ENCODE assay signal across 13 cellular contexts in the genomic region with DNA sequence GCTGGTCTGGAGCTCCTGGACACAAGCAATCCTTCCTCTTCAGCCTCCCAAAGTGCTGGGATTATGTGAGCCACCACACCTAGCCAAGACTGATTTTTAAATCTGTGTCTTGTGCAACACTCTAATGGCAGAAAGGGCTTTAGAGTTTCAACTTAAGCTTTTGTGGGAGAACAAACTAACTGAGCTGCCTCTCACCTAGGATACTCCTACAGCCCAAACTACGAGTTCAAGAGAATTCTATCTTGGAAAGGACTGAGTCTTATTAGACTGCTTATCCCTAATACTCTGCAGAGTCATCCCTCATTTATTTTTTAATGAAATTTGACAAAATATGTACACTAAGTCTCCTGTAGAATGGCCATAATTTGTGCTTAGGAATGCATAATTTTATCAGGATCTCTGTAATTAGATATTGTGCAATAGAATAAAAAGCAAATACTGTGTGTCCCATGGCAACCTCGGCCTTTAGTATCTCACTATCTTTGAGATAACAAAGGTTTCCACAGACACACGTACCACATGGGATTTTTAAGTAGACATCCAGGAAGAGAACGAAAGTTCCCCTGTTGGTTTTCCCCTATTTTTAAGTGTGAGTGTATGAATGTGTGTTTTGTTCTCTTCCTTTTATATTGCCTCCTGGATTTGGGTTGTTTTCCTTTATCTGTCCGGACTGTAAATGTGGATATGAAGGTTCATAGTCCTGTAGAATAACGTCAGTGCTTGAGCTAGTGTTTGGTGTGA.
"Had no signal": no experiment of that assay in that cellular context is flagged by ENCODE, and none has a peak within 500 bp of the region (broad histone marks: within the 10 kb centered on the region; RNA-seq: fewer than 3 reads in every experiment).

No MANE protein-coding gene starts in this region.

- H3K9me3 Mint-ChIP-seq: memory B cell; nephron progenitor cell; stimulated activated naive CD8-positive, alpha-beta T cell treated with anti-CD3 and anti-CD28 coated beads, Interleukin-15, Interleukin-2, amounts not matched to agents 100 ng/mL and 50 ng/mL, for 24 hours had no signal

- H3K4me3 ChIP-seq: adrenal gland, vagina had no signal

- H3K27ac Mint-ChIP-seq: memory B cell; nephron progenitor cell; stimulated activated naive CD8-positive, alpha-beta T cell treated with anti-CD3 and anti-CD28 coated beads, Interleukin-15, Interleukin-2, amounts not matched to agents 100 ng/mL and 50 ng/mL, for 24 hours had no signal

- H3K36me3 ChIP-seq: adrenal gland, brain microvascular endothelial cell, vagina had no signal

- H3K4me3 Mint-ChIP-seq: memory B cell; nephron progenitor cell; stimulated activated naive CD8-positive, alpha-beta T cell treated with anti-CD3 and anti-CD28 coated beads, Interleukin-15, Interleukin-2, amounts not matched to agents 100 ng/mL and 50 ng/mL, for 24 hours had no signal

- H3K4me1 Mint-ChIP-seq: memory B cell had no signal

- H3K27ac ChIP-seq: adrenal gland, brain microvascular endothelial cell, vagina had no signal

- H3K9me3 ChIP-seq: adrenal gland, vagina had no signal

- DNase-seq: activated naive CD4-positive, alpha-beta T cell treated with anti-CD3 and anti-CD28 coated beads, Interleukin-2, amount 50 U/mL, for 16 hours; activated T-cell treated with anti-CD3 and anti-CD28 coated beads, Interleukin-2, amount 50 U/mL, for 1 hour; brain microvascular endothelial cell; cerebellar nuclear complex; nephron progenitor cell; stimulated activated CD4-positive, alpha-beta T cell treated with anti-CD3 and anti-CD28 coated beads, Interleukin-4, amount 100 ng/mL, for 24 hours; T-helper 2 cell had no signal

- ATAC-seq: activated CD4-positive, CD25-positive, alpha-beta regulatory T cell treated with anti-CD3 and anti-CD28 coated beads, Interleukin-2, amount 50 U/mL, for 24 hours; esophagus mucosa had no signal

- H3K4me1 ChIP-seq: adrenal gland, vagina had no signal

- H3K27me3 ChIP-seq: adrenal gland, brain microvascular endothelial cell, vagina had no signal

- H3K27me3 Mint-ChIP-seq: memory B cell; stimulated activated naive CD8-positive, alpha-beta T cell treated with anti-CD3 and anti-CD28 coated beads, Interleukin-15, Interleukin-2, amounts not matched to agents 100 ng/mL and 50 ng/mL, for 24 hours had no signal
